In genomic region chr2:239485622-239486021, GRCh38 we compare ENCODE assay signal across 35 cellular contexts.
"Had no signal": no experiment of that assay in that cellular context is flagged by ENCODE, and none has a peak within 500 bp of the region (broad histone marks: within the 10 kb centered on the region; RNA-seq: fewer than 3 reads in every experiment).

No MANE protein-coding gene starts in this region.

- H3K9me3 ChIP-seq: MG63 had no signal

- H3K36me3 ChIP-seq: MG63 had no signal

- H3K27ac ChIP-seq: KMS-11 had no signal

- DNase-seq: Karpas-422, Kasumi-1, KBM-7, KG1, MG63, MM.1S, MV-4-11, NCI-H1048, NCI-H1092, NCI-H1092 treated with DMSO at 0.1 percent for 48 hours, NCI-H1105, NCI-H1105 treated with DMSO at 0.1 percent for 48 hours, NCI-H1417, NCI-H1417 treated with DMSO at 0.1 percent for 48 hours, NCI-H1436, NCI-H1436 treated with DMSO at 0.1 percent for 48 hours, NCI-H146, NCI-H1694, NCI-H1694 treated with DMSO at 0.1 percent for 48 hours, NCI-H187, NCI-H187 treated with DMSO at 0.1 percent for 48 hours, NCI-H1930, NCI-H2029, NCI-H2029 treated with DMSO at 0.1 percent for 48 hours, NCI-H2081, NCI-H2081 treated with DMSO at 0.1 percent for 48 hours, NCI-H2107, NCI-H2171, NCI-H2171 treated with DMSO at 0.1 percent for 48 hours, NCI-H2227 treated with DMSO at 0.1 percent for 48 hours, NCI-H226, NCI-H345, NCI-H446, NCI-H446 treated with DMSO at 0.1 percent for 48 hours had no signal

- H3K27me3 ChIP-seq: MG63 had no signal

- H3K9ac ChIP-seq: KMS-11 had no signal

- H3K4me3 ChIP-seq: MG63 had no signal
